ENCODE assay signal across 9 cellular contexts in genomic region chr5:151664694-151665583, GRCh38. TPM values are rescaled to one million over a fixed set of nuclear protein-coding genes. Genes with fewer than 3 reads are reported as not detected.
DNase-seq lines count a peak whose midpoint lies in the region; ATAC-seq and TF ChIP-seq lines count a peak whose summit lies in the region.
"Had no signal": no experiment of that assay in that cellular context is flagged by ENCODE, and none has a peak within 500 bp of the region (broad histone marks: within the 10 kb centered on the region; RNA-seq: fewer than 3 reads in every experiment).

No MANE protein-coding gene starts in this region.

- H3K27ac ChIP-seq in esophagus squamous epithelium (peak overlapping the region in 3 of 4 donors; percentile 65 to 85 (median 70)), osteoblast (ENCODE audit: low read depth, low read length) (peak overlapping the region; percentile 76), aorta (ENCODE audit: low read depth in 1 of 2, low read length in 2 of 2) (peak overlapping the region; percentile 36 to 75)

- ATAC-seq in Right ventricle myocardium inferior (peak; percentile 22), aorta (ENCODE audit: low FRiP score) (peak; percentile 11)

- H3K4me3 ChIP-seq in esophagus squamous epithelium (no peak overlapping the region), osteoblast (ENCODE audit: insufficient read depth, low read length) (no peak overlapping the region), aorta (ENCODE audit: low read length in 2 of 2) (no peak overlapping the region)

- TF ChIP-seq CTCF in esophagus squamous epithelium (IDR thresholded peaks at IDR 0.05) (no peak), osteoblast (IDR thresholded peaks at IDR 0.05; ENCODE audit: extremely low read depth, low read depth, low read length) (no peak)

- H3K4me2 ChIP-seq in osteoblast (ENCODE audit: insufficient read depth, low read length): no peak overlapping the region

- peaks cover 10 to 83% (median 35%) of the 10 kb centered on the region in 3 donors for H3K4me1 ChIP-seq in esophagus squamous epithelium
- peaks cover 65% of the 10 kb centered on the region for H3K4me1 ChIP-seq in osteoblast (ENCODE audit: insufficient read depth, low read length)
- peaks cover 0 to 4% of the 10 kb centered on the region in 2 donors for H3K4me1 ChIP-seq in aorta (ENCODE audit: control insufficient read depth in 1 of 2, insufficient read depth in 2 of 2, low read length in 2 of 2)

- peaks cover 35% of the 10 kb centered on the region for H3K79me2 ChIP-seq in osteoblast (ENCODE audit: insufficient read depth, low read length)

- H3K9me3 ChIP-seq in esophagus squamous epithelium (no peaks in the 10 kb centered on the region), osteoblast (ENCODE audit: low read depth, low read length) (no peaks in the 10 kb centered on the region), aorta (ENCODE audit: control insufficient read depth, low read length) (no peaks in the 10 kb centered on the region)

- H4K20me1 ChIP-seq in osteoblast (ENCODE audit: insufficient read depth, low read length): peaks cover 56% of the 10 kb centered on the region

- H3K27me3 ChIP-seq in esophagus squamous epithelium (no peaks in the 10 kb centered on the region), osteoblast (ENCODE audit: insufficient read depth, low read length) (no peaks in the 10 kb centered on the region), aorta (ENCODE audit: control insufficient read depth in 1 of 2, insufficient read depth in 2 of 2, low read length in 1 of 2) (no peaks in the 10 kb centered on the region)

- H2AFZ ChIP-seq in osteoblast (ENCODE audit: low read length): no peak overlapping the region

- DNase-seq in Right ventricle myocardium inferior (ENCODE audit: missing footprints) (no peak), cardiac septum (ENCODE audit: low spot score) (no peak), esophagus squamous epithelium (lab: John Stamatoyannopoulos, UW) (no peak), osteoblast (ENCODE audit: insufficient read length, low spot score, missing footprints) (no peak), aorta (peak in 1 of 2 donors; percentile 69), RPMI8226 (no peak), T-helper 2 cell (no peak), NK-92 (lab: John Stamatoyannopoulos, UW; ENCODE audit: unreplicated experiment) (no peak)
- DNase-seq: NCI-H526 treated with DMSO at 0.1 percent for 48 hours had no signal

- no peak for TF ChIP-seq POLR2A in esophagus squamous epithelium (IDR thresholded peaks at IDR 0.05)

- intact Hi-C loops in Right ventricle myocardium inferior (cut with DNase I): loop anchor here (2.0 to 5.0 kb wide), 2 partner anchors 18 to 32 kb away; no protein-coding TSS in a partner anchor
- intact Hi-C loops in cardiac septum (cut with DNase I): no loop called here
- intact Hi-C loops in esophagus squamous epithelium (cut with DNase I): loop anchor here (5.0 kb wide), 1 partner anchor 77 kb away; no protein-coding TSS in a partner anchor
- intact Hi-C loops in aorta (cut with DNase I): loop anchor here (5.0 kb wide), 2 partner anchors 32 to 37 kb away; no protein-coding TSS in a partner anchor

- H3K36me3 ChIP-seq in esophagus squamous epithelium (peaks cover 0 to 64% (median 26%) of the 10 kb centered on the region in 3 donors), osteoblast (ENCODE audit: insufficient read depth, low read length) (peaks cover 86% of the 10 kb centered on the region), aorta (ENCODE audit: control insufficient read depth in 1 of 2, insufficient read depth in 2 of 2, low read length in 1 of 2) (peaks cover 13 to 40% of the 10 kb centered on the region in 2 donors)

- whole genome bisulfite sequencing in esophagus squamous epithelium, 2 donors: 30 to 72% methylated on average over 3 of the region's 6 CpGs
- WGBS in aorta, 2 donors: 22 to 29% methylated on average over 6 of the region's 6 CpGs

RNA-seq across cellular contexts. Expression of gene SPARC, which starts 21.8 kb away (rescaled TPM):
- total RNA-seq in Right ventricle myocardium inferior (517 TPM), cardiac septum (539 TPM), esophagus squamous epithelium (100 to 1,000 TPM in 1 of 4 donors, 10 to 100 TPM in 3; 14.9 to 164 (median 61.9) TPM), osteoblast (4,046 and 4,600 TPM in 2 replicates), aorta (1,000 to 10,000 TPM; 2,087 to 2,608 TPM)
- 1,000 to 10,000 TPM; 1,151 to 1,861 TPM for polyA plus RNA-seq in aorta
